1 cellular context compared by ENCODE assay signal in the genomic region with DNA sequence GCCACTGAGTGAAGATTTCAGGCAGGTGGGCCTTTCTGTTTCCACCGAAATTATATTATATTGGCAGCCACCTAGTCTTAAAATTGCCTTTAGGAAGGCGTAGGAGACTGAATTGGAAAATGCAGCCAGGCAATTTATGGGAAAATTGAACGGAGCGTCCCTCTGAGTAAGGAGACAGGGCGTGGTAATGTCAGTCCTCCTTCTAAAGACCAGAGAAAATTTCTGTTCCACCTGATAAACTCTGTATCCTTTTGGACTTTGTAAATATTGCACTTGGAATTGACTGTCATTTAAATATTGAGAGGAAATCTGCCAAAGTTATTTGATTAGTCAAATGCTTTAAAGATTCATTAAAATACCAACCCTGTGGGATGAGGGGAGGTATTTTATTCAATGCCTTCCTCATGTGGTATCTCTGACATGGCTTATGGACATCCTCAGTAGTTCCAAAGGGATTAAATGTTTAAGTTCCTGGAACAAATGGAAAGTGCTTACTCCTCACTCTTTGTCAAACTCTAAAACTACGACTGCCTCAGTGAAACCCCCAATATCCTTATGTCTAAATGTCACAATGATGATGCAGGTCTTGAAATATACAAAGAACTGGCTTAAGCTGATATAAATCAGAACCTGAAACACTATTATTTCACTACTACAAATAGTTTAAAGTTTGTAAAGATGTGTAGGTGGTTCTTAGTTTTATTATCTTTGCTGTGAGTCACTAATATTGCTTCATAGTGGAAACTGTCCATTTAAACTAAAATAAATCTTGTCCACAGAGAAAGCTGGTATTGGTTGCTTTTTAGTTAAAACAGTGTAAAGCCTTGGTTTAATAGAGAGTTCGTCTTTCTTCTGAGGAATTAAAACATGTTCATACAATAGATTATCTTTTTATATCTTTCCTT.
TF ChIP-seq lines count a peak whose summit lies in the region.

No MANE protein-coding gene starts in this region.

TF ChIP-seq in IMR-90, 13 proteins besides CTCF, POLR2A, EP300 and RAD21:
- no peak for TF ChIP-seq USF2 (IDR thresholded peaks at IDR 0.05; ENCODE audit: low read depth, low read length)
- TF ChIP-seq RFX5 (IDR thresholded peaks at IDR 0.05; ENCODE audit: low read depth, low read length) = no peak
- TF ChIP-seq RCOR1 (IDR thresholded peaks at IDR 0.05; ENCODE audit: insufficient replicate concordance, low read length) = no peak
- TF ChIP-seq CHD1 (IDR thresholded peaks at IDR 0.05; ENCODE audit: low read depth, low read length) = no peak
- TF ChIP-seq MXI1 (IDR thresholded peaks at IDR 0.05; ENCODE audit: borderline replicate concordance, low read depth, low read length) = no peak
- TF ChIP-seq FOS (IDR thresholded peaks at IDR 0.05; ENCODE audit: low read depth, low read length) = peak; percentile 31; the same call in 1 of the 2 replicates
- TF ChIP-seq CEBPB (IDR thresholded peaks at IDR 0.05; ENCODE audit: low read depth, low read length) = peak; percentile 91
- TF ChIP-seq NFE2L2 (IDR thresholded peaks at IDR 0.05; ENCODE audit: low read depth, low read length) = no peak
- TF ChIP-seq MAFK (IDR thresholded peaks at IDR 0.05; ENCODE audit: low read depth, low read length) = no peak
